ENCODE assay signal across 14 cellular contexts in genomic region chr3:9838856-9839255, GRCh38. TPM values are rescaled to one million over a fixed set of nuclear protein-coding genes. Genes with fewer than 3 reads are reported as not detected.
DNase-seq lines count a peak whose midpoint lies in the region; ATAC-seq, FAIRE-seq and TF ChIP-seq lines count a peak whose summit lies in the region.
"Had no signal": no experiment of that assay in that cellular context is flagged by ENCODE, and none has a peak within 500 bp of the region (broad histone marks: within the 10 kb centered on the region; RNA-seq: fewer than 3 reads in every experiment).

No MANE protein-coding gene starts in this region.

- no peak overlapping the region for H3K4me2 ChIP-seq in BLaER1
- no peak overlapping the region for H3K4me2 ChIP-seq in endothelial cell of umbilical vein (ENCODE audit: insufficient read depth, low read length)
- H3K4me2 ChIP-seq: A549 had no signal

- no peak for TF ChIP-seq CTCF in HL-60 (IDR thresholded peaks at IDR 0.05; ENCODE audit: insufficient read depth, low read length)
- TF ChIP-seq CTCF in endothelial cell of umbilical vein (IDR thresholded peaks at IDR 0.05; ENCODE audit: extremely low read depth in 1 of 2, insufficient read depth in 1 of 2, low read depth in 1 of 2, low read length in 2 of 2), result no peak
- TF ChIP-seq CTCF in pancreas (IDR thresholded peaks at IDR 0.05), result no peak

- WGBS in pancreas, 2 donors, result 71 to 79% methylated on average over 4 of the region's 4 CpGs

- H4K20me1 ChIP-seq in BLaER1 (no peaks in the 10 kb centered on the region), endothelial cell of umbilical vein (replicated peaks; ENCODE audit: control insufficient read depth, extremely low read depth, insufficient read depth, low read length) (no peaks in the 10 kb centered on the region)

- H3K9me3 ChIP-seq in BLaER1, result no peaks in the 10 kb centered on the region
- H3K9me3 ChIP-seq in endothelial cell of umbilical vein (replicated peaks; ENCODE audit: control insufficient read depth, insufficient read depth, low read length), result no peaks in the 10 kb centered on the region
- no peaks in the 10 kb centered on the region for H3K9me3 ChIP-seq in pancreas
- H3K9me3 ChIP-seq: A549 had no signal

- H3K79me2 ChIP-seq in endothelial cell of umbilical vein (ENCODE audit: control insufficient read depth, insufficient read depth, low read length), result peaks cover 3% of the 10 kb centered on the region

- DNase-seq in HL-60 (ENCODE audit: low read depth in 1 of 2, low spot score in 1 of 2) (no peak), endothelial cell of umbilical vein (ENCODE audit: low read depth, low spot score) (no peak), pancreas (no peak), hypothalamus (lab: John Stamatoyannopoulos, UW) (no peak)
- no peak for DNase-seq in stimulated activated naive CD8-positive, alpha-beta T cell treated with anti-CD3 and anti-CD28 coated beads, Interleukin-15, Interleukin-2, amounts not matched to agents 100 U/mL and 50 U/mL, for 24 hours
- DNase-seq: CD4-positive, CD25-positive, alpha-beta regulatory T cell; DMS53; GM23248 had no signal

- H3K27me3 ChIP-seq in BLaER1 (no peaks in the 10 kb centered on the region), HL-60 (ENCODE audit: insufficient read depth, poor library complexity, severe bottlenecking) (no peaks in the 10 kb centered on the region), endothelial cell of umbilical vein (ENCODE audit: control insufficient read depth in 2 of 2, insufficient read depth in 2 of 2, low read length in 2 of 2) (no peaks in the 10 kb centered on the region), pancreas (no peaks in the 10 kb centered on the region)

- FAIRE-seq in endothelial cell of umbilical vein (lab: Jason Lieb, UNC), result no peak
- FAIRE-seq in pancreas (lab: Jason Lieb, UNC), result no peak
- FAIRE-seq: A549, H54 had no signal

- H3K4me3 ChIP-seq in BLaER1 (no peak overlapping the region), HL-60 (replicated peaks; ENCODE audit: insufficient read depth, low read length) (no peak overlapping the region), endothelial cell of umbilical vein (replicated peaks in 1 of 3; ENCODE audit: insufficient read depth in 1 of 3, low read depth in 1 of 3, low read length in 3 of 3) (no peak overlapping the region), pancreas (no peak overlapping the region)
- H3K4me3 ChIP-seq: A549, GM23248 had no signal

- H2AFZ ChIP-seq in endothelial cell of umbilical vein (ENCODE audit: low read depth, low read length), result no peak overlapping the region
- H2AFZ ChIP-seq: GM23248 had no signal

- H3K9ac ChIP-seq in BLaER1, result 0 out of 2 replicates have a peak overlapping the region, but pooled peaks have one; percentile 32
- no peak overlapping the region for H3K9ac ChIP-seq in endothelial cell of umbilical vein (replicated peaks; ENCODE audit: extremely low read depth, insufficient read depth, low read length)
- H3K9ac ChIP-seq: GM23248 had no signal

- dilution Hi-C loops in endothelial cell of umbilical vein (cut with MboI; ENCODE audit: extremely low pct_ligation_motif_present, low sequenced_read_pairs), result no loop called here

- H3K9me1 ChIP-seq in endothelial cell of umbilical vein (replicated peaks; ENCODE audit: control insufficient read depth, extremely low read depth, insufficient read depth, low read length), result no peaks in the 10 kb centered on the region

- ATAC-seq in pancreas (no peak), GM19395 (IDR thresholded peaks at IDR 0.05; ENCODE audit: unreplicated experiment) (no peak)
- no peak for ATAC-seq in stimulated activated naive CD8-positive, alpha-beta T cell treated with anti-CD3 and anti-CD28 coated beads, Interleukin-15, Interleukin-2, amounts not matched to agents 100 U/mL and 50 U/mL, for 24 hours
- ATAC-seq: A549, HCT116 had no signal

- H3K36me3 ChIP-seq in BLaER1, result peaks cover 81% of the 10 kb centered on the region
- H3K36me3 ChIP-seq in endothelial cell of umbilical vein (ENCODE audit: control insufficient read depth in 2 of 2, extremely low read depth in 1 of 2, insufficient read depth in 2 of 2, low read length in 2 of 2), result peaks cover 4 to 12% of the 10 kb centered on the region in 2 experiments
- peaks cover 0 to 15% (median 0%) of the 10 kb centered on the region in 3 donors for H3K36me3 ChIP-seq in pancreas

- H3K27ac ChIP-seq in BLaER1, result no peak overlapping the region
- peak overlapping the region; percentile 23 for H3K27ac ChIP-seq in HL-60 (replicated peaks)
- H3K27ac ChIP-seq in endothelial cell of umbilical vein (ENCODE audit: insufficient read depth, low read depth, low read length), result peak overlapping the region; percentile 50
- H3K27ac ChIP-seq in pancreas, result peak overlapping the region; percentile 47 to 73 (median 66)
- H3K27ac ChIP-seq: A549, GM23248 had no signal

- H3K4me1 ChIP-seq in BLaER1 (peaks cover 24% of the 10 kb centered on the region), endothelial cell of umbilical vein (ENCODE audit: control insufficient read depth, extremely low read depth, insufficient read depth, low read length) (peaks cover 19% of the 10 kb centered on the region), pancreas (peaks cover 0 to 15% (median 5%) of the 10 kb centered on the region in 3 donors)

- BruUV-seq in endothelial cell of umbilical vein (replicated peaks; lab: Mats Ljungman, UMichigan), result no TSS peak

- TF ChIP-seq POLR2A in endothelial cell of umbilical vein (IDR thresholded peaks at IDR 0.05; ENCODE audit: low read depth, low read length), result no peak

- CTCF ChIA-PET in endothelial cell of umbilical vein (lab: Charles Lee), result interaction anchor here (1.0 to 1.5 kb wide), 4 partner anchors 8 to 77 kb away, joined by 3 to 6 read pairs (median 4); no protein-coding TSS in a partner anchor

- POLR2A ChIA-PET in endothelial cell of umbilical vein (lab: Charles Lee), result no interaction called here

- intact Hi-C loops in endothelial cell of umbilical vein (cut with micrococcal nuclease) (loop anchor here (1.0 kb wide), 1 partner anchor 9 kb away; no protein-coding TSS in a partner anchor), pancreas (cut with DNase I) (no loop called here)

RNA-seq across cellular contexts. Expression of gene RPUSD3, which starts 5.0 kb away (rescaled TPM):
- total RNA-seq in endothelial cell of umbilical vein (34.8 and 38.9 TPM in 2 replicates), pancreas (10 to 100 TPM; 12.4 to 19.1 (median 14.5) TPM)
- polyA plus RNA-seq in endothelial cell of umbilical vein (56.6 and 63.2 TPM in 2 replicates), pancreas (10 to 100 TPM; 20.4 to 20.6 TPM)
- 42.6 and 43.5 TPM in 2 replicates for polyA plus RNA-seq in endothelial cell of umbilical vein (2011; cell fraction: cytosol; rRNA removed)
- polyA plus RNA-seq in endothelial cell of umbilical vein (2011; cell fraction: nucleus; rRNA removed), result 27.6 and 28.6 TPM in 2 replicates
- polyA plus RNA-seq in endothelial cell of umbilical vein (2012), result 22.3 and 31.3 TPM in 2 replicates
- polyA minus RNA-seq in endothelial cell of umbilical vein, result 21.8 and 28.3 TPM in 2 replicates
- polyA minus RNA-seq in endothelial cell of umbilical vein (2011; cell fraction: cytosol; rRNA and poly(A)+ RNA removed), result 21.2 TPM
- polyA minus RNA-seq in endothelial cell of umbilical vein (2011; cell fraction: nucleus; rRNA and poly(A)+ RNA removed), result 7.5 and 9.9 TPM in 2 replicates

RNA-seq across cellular contexts. Expression of gene TTLL3, which starts 28.8 kb away (rescaled TPM):
- total RNA-seq in endothelial cell of umbilical vein (41.8 and 43.5 TPM in 2 replicates), pancreas (10 to 100 TPM in 5 of 6 donors, 1 to 10 TPM in 1; 9.2 to 30.8 (median 17.5) TPM)
- polyA plus RNA-seq in endothelial cell of umbilical vein (63.7 and 65.2 TPM in 2 replicates), pancreas (100 to 1,000 TPM in 1 of 2 donors, 10 to 100 TPM in 1; 77.6 to 104 TPM)
- 13.5 and 20.3 TPM in 2 replicates for polyA plus RNA-seq in endothelial cell of umbilical vein (2011; cell fraction: cytosol; rRNA removed)
- polyA plus RNA-seq in endothelial cell of umbilical vein (2011; cell fraction: nucleus; rRNA removed), result 380 and 478 TPM in 2 replicates
- polyA plus RNA-seq in endothelial cell of umbilical vein (2012), result 26.4 and 27.3 TPM in 2 replicates
- 84.2 and 98.1 TPM in 2 replicates for polyA minus RNA-seq in endothelial cell of umbilical vein
- 8.4 TPM for polyA minus RNA-seq in endothelial cell of umbilical vein (2011; cell fraction: cytosol; rRNA and poly(A)+ RNA removed)
- 74.4 and 87.9 TPM in 2 replicates for polyA minus RNA-seq in endothelial cell of umbilical vein (2011; cell fraction: nucleus; rRNA and poly(A)+ RNA removed)

RNA-seq across cellular contexts. Expression of gene CIDEC, which starts 41.2 kb away (rescaled TPM):
- total RNA-seq in endothelial cell of umbilical vein (not detected in 2 replicates), pancreas (10 to 100 TPM in 1 of 6 donors, 1 to 10 TPM in 1, under 1 TPM in 3, not detected in 1; 0.16 to 11.5 (median 0.87) TPM)
- polyA plus RNA-seq in endothelial cell of umbilical vein (0.14 TPM in 1 of 2 replicates, not detected in the other), pancreas (10 to 100 TPM in 1 of 2 donors, 1 to 10 TPM in 1; 1.1 to 10.9 TPM)
- polyA plus RNA-seq in endothelial cell of umbilical vein (2011; cell fraction: cytosol; rRNA removed), result not detected in 2 replicates
- not detected in 2 replicates for polyA plus RNA-seq in endothelial cell of umbilical vein (2011; cell fraction: nucleus; rRNA removed)
- not detected in 2 replicates for polyA plus RNA-seq in endothelial cell of umbilical vein (2012)
- polyA minus RNA-seq in endothelial cell of umbilical vein, result not detected in 2 replicates
- not detected for polyA minus RNA-seq in endothelial cell of umbilical vein (2011; cell fraction: cytosol; rRNA and poly(A)+ RNA removed)
- polyA minus RNA-seq in endothelial cell of umbilical vein (2011; cell fraction: nucleus; rRNA and poly(A)+ RNA removed), result not detected in 2 replicates
- total RNA-seq: CD4-positive, CD25-positive, alpha-beta regulatory T cell; GM23248 had no signal
- polyA plus RNA-seq: AG04450; CD4-positive, CD25-positive, alpha-beta regulatory T cell; GM23248 had no signal

RNA-seq across cellular contexts. Expression of gene ARPC4, which starts 46.0 kb away (rescaled TPM):
- 197 TPM in 2 replicates for total RNA-seq in endothelial cell of umbilical vein
- polyA plus RNA-seq in endothelial cell of umbilical vein, result 181 and 217 TPM in 2 replicates
- polyA plus RNA-seq in endothelial cell of umbilical vein (2011; cell fraction: cytosol; rRNA removed), result 216 and 218 TPM in 2 replicates
- polyA plus RNA-seq in endothelial cell of umbilical vein (2011; cell fraction: nucleus; rRNA removed), result 102 and 119 TPM in 2 replicates
- 138 and 169 TPM in 2 replicates for polyA plus RNA-seq in endothelial cell of umbilical vein (2012)
- polyA minus RNA-seq in endothelial cell of umbilical vein, result 157 and 160 TPM in 2 replicates
- 112 TPM for polyA minus RNA-seq in endothelial cell of umbilical vein (2011; cell fraction: cytosol; rRNA and poly(A)+ RNA removed)
- polyA minus RNA-seq in endothelial cell of umbilical vein (2011; cell fraction: nucleus; rRNA and poly(A)+ RNA removed), result 71.5 and 76.3 TPM in 2 replicates
- 10 to 100 TPM; 39.5 to 72.6 (median 53.1) TPM for total RNA-seq in pancreas
- polyA plus RNA-seq in pancreas, result 10 to 100 TPM; 35.0 to 44.7 TPM

RNA-seq across cellular contexts. Expression of gene TADA3, which starts 46.6 kb away (rescaled TPM):
- total RNA-seq in endothelial cell of umbilical vein, result 31.0 and 31.3 TPM in 2 replicates
- polyA plus RNA-seq in endothelial cell of umbilical vein, result 27.8 and 29.6 TPM in 2 replicates
- 31.2 and 37.0 TPM in 2 replicates for polyA plus RNA-seq in endothelial cell of umbilical vein (2011; cell fraction: cytosol; rRNA removed)
- polyA plus RNA-seq in endothelial cell of umbilical vein (2011; cell fraction: nucleus; rRNA removed), result 20.8 and 21.0 TPM in 2 replicates
- polyA plus RNA-seq in endothelial cell of umbilical vein (2012), result 20.0 and 24.6 TPM in 2 replicates
- polyA minus RNA-seq in endothelial cell of umbilical vein, result 20.5 and 20.7 TPM in 2 replicates
- 25.8 TPM for polyA minus RNA-seq in endothelial cell of umbilical vein (2011; cell fraction: cytosol; rRNA and poly(A)+ RNA removed)
- 8.2 and 8.4 TPM in 2 replicates for polyA minus RNA-seq in endothelial cell of umbilical vein (2011; cell fraction: nucleus; rRNA and poly(A)+ RNA removed)
- 10 to 100 TPM; 13.2 to 28.0 (median 18.4) TPM for total RNA-seq in pancreas
- polyA plus RNA-seq in pancreas, result 10 to 100 TPM; 22.0 to 29.1 TPM
